In genomic region chr7:77664715-77665114, GRCh38 we compare ENCODE assay signal across 22 cellular contexts.
"Had no signal": no experiment of that assay in that cellular context is flagged by ENCODE, and none has a peak within 500 bp of the region (broad histone marks: within the 10 kb centered on the region; RNA-seq: fewer than 3 reads in every experiment).

No MANE protein-coding gene starts in this region.

- ATAC-seq: activated naive CD4-positive, alpha-beta T cell treated with anti-CD3 and anti-CD28 coated beads, Interleukin-2, amount 50 U/mL, for 72 hours; left ventricle myocardium superior; sciatic nerve had no signal

- H3K36me3 Mint-ChIP-seq: activated naive CD4-positive, alpha-beta T cell treated with anti-CD3 and anti-CD28 coated beads, Interleukin-2, amount 50 U/mL, for 72 hours; naive B cell; type B pancreatic cell had no signal

- H3K4me1 ChIP-seq: adrenal gland, ascending aorta, testis had no signal

- DNase-seq: activated CD4-positive, alpha-beta T cell treated with anti-CD3 and anti-CD28 coated beads for 1 hour; activated CD4-positive, alpha-beta T cell treated with anti-CD3 and anti-CD28 coated beads, Interleukin-2, amount 50 U/mL, for 1 hour; activated gamma-delta T cell treated with Interleukin-2 at 50 U/mL for 16 hours; activated T-cell treated with anti-CD3 and anti-CD28 coated beads, Interleukin-2, amount 50 U/mL, for 1 hour; cerebellar nuclear complex; cortex of kidney; endodermal cell; left ventricle myocardium superior; naive B cell; posterior cingulate gyrus; stimulated activated CD4-positive, alpha-beta T cell treated with anti-CD3 and anti-CD28 coated beads, Interleukin-4, amount 100 ng/mL, for 1 hour; stimulated activated naive CD4-positive, alpha-beta T cell; T-helper 1 cell; testis had no signal

- H3K27ac Mint-ChIP-seq: activated naive CD4-positive, alpha-beta T cell treated with anti-CD3 and anti-CD28 coated beads, Interleukin-2, amount 50 U/mL, for 72 hours; endodermal cell; memory B cell; neural progenitor cell; type B pancreatic cell had no signal

- H3K9me3 Mint-ChIP-seq: activated naive CD4-positive, alpha-beta T cell treated with anti-CD3 and anti-CD28 coated beads, Interleukin-2, amount 50 U/mL, for 72 hours; endodermal cell; memory B cell; naive B cell; neural progenitor cell; type B pancreatic cell had no signal

- H3K4me3 ChIP-seq: adrenal gland, ascending aorta, neural progenitor cell, testis, vagina had no signal

- H3K27me3 ChIP-seq: adrenal gland, ascending aorta, neural progenitor cell, testis, vagina had no signal

- H3K27me3 Mint-ChIP-seq: memory B cell, naive B cell, type B pancreatic cell had no signal

- H3K27ac ChIP-seq: adrenal gland, ascending aorta, testis, vagina had no signal

- H3K4me3 Mint-ChIP-seq: endodermal cell, memory B cell, naive B cell, neural progenitor cell, type B pancreatic cell had no signal

- H3K36me3 ChIP-seq: neural progenitor cell, vagina had no signal

- H3K9me3 ChIP-seq: adrenal gland, ascending aorta, testis, vagina had no signal

- H3K4me1 Mint-ChIP-seq: endodermal cell, naive B cell had no signal
